Comparison of ENCODE assay signal across 16 cellular contexts in the genomic region with DNA sequence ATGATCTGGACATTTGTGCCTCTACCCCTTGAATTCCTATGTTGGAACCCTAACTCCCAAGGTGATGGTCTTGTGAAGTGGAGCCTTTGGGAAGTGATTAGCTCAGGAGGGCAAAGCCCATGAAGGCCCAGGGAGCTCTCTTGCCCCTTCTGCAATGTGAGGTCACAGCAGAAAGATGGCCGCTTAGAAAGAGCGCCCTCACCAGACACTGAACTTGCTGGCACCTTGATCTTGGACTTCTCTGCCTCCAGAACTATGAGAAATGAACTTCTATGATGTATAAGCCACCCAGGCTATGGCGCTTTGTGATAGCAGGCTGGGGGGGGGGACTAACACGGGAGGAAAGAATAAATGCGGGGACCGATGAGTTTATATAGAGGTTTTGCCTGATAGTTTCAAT. TPM values are rescaled to one million over a fixed set of nuclear protein-coding genes. Genes with fewer than 3 reads are reported as not detected.
"Had no signal": no experiment of that assay in that cellular context is flagged by ENCODE, and none has a peak within 500 bp of the region (broad histone marks: within the 10 kb centered on the region; RNA-seq: fewer than 3 reads in every experiment).

No MANE protein-coding gene starts in this region.

- H3K27ac ChIP-seq: RWPE1 had no signal

- DNase-seq: Karpas-422, KG1, NCI-H1092 treated with DMSO at 0.1 percent for 48 hours, NCI-H1436, NCI-H187, NCI-H2029, NCI-H2081 treated with DMSO at 0.1 percent for 48 hours, NCI-H2171, NCI-H226, NCI-H446, NCI-H510A, NCI-H524 treated with DMSO at 0.1 percent for 48 hours, NCI-H774, T-helper 1 cell had no signal

RNA-seq across cellular contexts. Expression of gene AGXT2, which starts 45.3 kb away (rescaled TPM):
- total RNA-seq: HT-29 had no signal
